1 cellular context compared by ENCODE assay signal in the genomic region with DNA sequence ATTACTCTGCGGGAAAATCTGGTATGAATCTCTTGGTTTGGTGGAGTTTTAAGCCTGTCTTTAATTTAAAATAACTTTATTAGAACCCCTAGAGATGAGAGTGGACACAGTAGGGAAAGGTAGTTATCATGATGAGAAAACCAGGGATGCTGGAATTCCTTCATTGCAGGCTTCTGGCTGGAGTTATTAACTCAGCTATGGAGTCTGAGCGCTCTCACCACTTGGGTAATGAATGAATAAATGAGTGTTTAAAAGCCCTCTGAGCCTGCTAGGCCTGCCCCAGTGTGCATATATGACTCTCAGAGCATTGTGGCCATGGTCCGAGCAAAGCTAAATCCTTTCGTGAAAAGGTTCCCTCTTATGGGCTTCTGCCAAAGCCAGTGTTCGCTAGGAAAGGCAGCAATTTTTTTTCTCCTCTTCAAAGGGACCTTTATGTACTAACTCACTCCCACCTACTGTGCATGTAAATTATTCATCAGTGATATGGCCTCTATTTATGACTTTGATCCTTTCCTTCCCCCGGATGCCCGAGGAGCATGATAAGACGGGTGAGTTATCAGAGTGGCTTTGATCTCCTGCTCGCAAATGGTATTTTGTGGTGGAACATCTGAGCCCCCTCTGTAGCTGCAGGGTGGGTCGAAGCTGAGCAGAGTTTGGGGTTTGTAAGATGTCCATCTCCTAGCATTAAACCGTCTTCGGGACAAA.
TF ChIP-seq lines count a peak whose summit lies in the region.

No MANE protein-coding gene starts in this region.

TF ChIP-seq in GM23338, 12 proteins besides CTCF, POLR2A, EP300 and RAD21 (continued from another document):
- TF ChIP-seq, protein P1, sequence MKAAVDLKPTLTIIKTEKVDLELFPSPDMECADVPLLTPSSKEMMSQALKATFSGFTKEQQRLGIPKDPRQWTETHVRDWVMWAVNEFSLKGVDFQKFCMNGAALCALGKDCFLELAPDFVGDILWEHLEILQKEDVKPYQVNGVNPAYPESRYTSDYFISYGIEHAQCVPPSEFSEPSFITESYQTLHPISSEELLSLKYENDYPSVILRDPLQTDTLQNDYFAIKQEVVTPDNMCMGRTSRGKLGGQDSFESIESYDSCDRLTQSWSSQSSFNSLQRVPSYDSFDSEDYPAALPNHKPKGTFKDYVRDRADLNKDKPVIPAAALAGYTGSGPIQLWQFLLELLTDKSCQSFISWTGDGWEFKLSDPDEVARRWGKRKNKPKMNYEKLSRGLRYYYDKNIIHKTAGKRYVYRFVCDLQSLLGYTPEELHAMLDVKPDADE (IDR thresholded peaks at IDR 0.05): no peak
- TF ChIP-seq JUNB (IDR thresholded peaks at IDR 0.05; ENCODE audit: unreplicated experiment): no peak
- TF ChIP-seq EZH2 (IDR thresholded peaks at IDR 0.05; ENCODE audit: low read depth, unreplicated experiment): no peak
- TF ChIP-seq NANOG (IDR thresholded peaks at IDR 0.05; ENCODE audit: borderline replicate concordance): no peak
- TF ChIP-seq ZNF331 (CRISPR knock-in tag; IDR thresholded peaks at IDR 0.05; ENCODE audit: low read depth): no peak
- TF ChIP-seq, protein P2, sequence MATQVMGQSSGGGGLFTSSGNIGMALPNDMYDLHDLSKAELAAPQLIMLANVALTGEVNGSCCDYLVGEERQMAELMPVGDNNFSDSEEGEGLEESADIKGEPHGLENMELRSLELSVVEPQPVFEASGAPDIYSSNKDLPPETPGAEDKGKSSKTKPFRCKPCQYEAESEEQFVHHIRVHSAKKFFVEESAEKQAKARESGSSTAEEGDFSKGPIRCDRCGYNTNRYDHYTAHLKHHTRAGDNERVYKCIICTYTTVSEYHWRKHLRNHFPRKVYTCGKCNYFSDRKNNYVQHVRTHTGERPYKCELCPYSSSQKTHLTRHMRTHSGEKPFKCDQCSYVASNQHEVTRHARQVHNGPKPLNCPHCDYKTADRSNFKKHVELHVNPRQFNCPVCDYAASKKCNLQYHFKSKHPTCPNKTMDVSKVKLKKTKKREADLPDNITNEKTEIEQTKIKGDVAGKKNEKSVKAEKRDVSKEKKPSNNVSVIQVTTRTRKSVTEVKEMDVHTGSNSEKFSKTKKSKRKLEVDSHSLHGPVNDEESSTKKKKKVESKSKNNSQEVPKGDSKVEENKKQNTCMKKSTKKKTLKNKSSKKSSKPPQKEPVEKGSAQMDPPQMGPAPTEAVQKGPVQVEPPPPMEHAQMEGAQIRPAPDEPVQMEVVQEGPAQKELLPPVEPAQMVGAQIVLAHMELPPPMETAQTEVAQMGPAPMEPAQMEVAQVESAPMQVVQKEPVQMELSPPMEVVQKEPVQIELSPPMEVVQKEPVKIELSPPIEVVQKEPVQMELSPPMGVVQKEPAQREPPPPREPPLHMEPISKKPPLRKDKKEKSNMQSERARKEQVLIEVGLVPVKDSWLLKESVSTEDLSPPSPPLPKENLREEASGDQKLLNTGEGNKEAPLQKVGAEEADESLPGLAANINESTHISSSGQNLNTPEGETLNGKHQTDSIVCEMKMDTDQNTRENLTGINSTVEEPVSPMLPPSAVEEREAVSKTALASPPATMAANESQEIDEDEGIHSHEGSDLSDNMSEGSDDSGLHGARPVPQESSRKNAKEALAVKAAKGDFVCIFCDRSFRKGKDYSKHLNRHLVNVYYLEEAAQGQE (IDR thresholded peaks at IDR 0.05; ENCODE audit: unreplicated experiment): no peak
- no peak for TF ChIP-seq ZNF114 (CRISPR knock-in tag; IDR thresholded peaks at IDR 0.05)
- no peak for TF ChIP-seq EZH2phosphoT487 (IDR thresholded peaks at IDR 0.05; ENCODE audit: unreplicated experiment)
- no peak for TF ChIP-seq STAT1 (IDR thresholded peaks at IDR 0.05; ENCODE audit: unreplicated experiment)
- TF ChIP-seq POLR2AphosphoS5 (IDR thresholded peaks at IDR 0.05; ENCODE audit: low read depth): no peak
